ENCODE assay signal across 14 cellular contexts in genomic region chr12:2963154-2963759, GRCh38. TPM values are rescaled to one million over a fixed set of nuclear protein-coding genes. Genes with fewer than 3 reads are reported as not detected.
DNase-seq lines count a peak whose midpoint lies in the region; ATAC-seq and TF ChIP-seq lines count a peak whose summit lies in the region.
"Had no signal": no experiment of that assay in that cellular context is flagged by ENCODE, and none has a peak within 500 bp of the region (broad histone marks: within the 10 kb centered on the region; RNA-seq: fewer than 3 reads in every experiment).

No MANE protein-coding gene starts in this region.

- ATAC-seq in gastroesophageal sphincter (no peak), upper lobe of right lung (no peak)
- ATAC-seq: SK-N-SH treated with all-trans-retinoic acid at 6 μM for 48 hours had no signal

- intact Hi-C loops in upper lobe of right lung (cut with DNase I) = no loop called here

- no peak for TF ChIP-seq CTCF in gastroesophageal sphincter (IDR thresholded peaks at IDR 0.05)
- no peak for TF ChIP-seq CTCF in upper lobe of right lung (IDR thresholded peaks at IDR 0.05)

- H3K36me3 ChIP-seq in gastroesophageal sphincter (no peaks in the 10 kb centered on the region), mesodermal cell (ENCODE audit: control insufficient read depth, insufficient read depth, low read length) (peaks cover 19% of the 10 kb centered on the region), upper lobe of right lung (no peaks in the 10 kb centered on the region)

- no peak overlapping the region for H3K4me3 ChIP-seq in gastroesophageal sphincter
- peak overlapping the region; percentile 28 for H3K4me3 ChIP-seq in mesodermal cell (ENCODE audit: extremely low read depth, insufficient read depth, low read length, poor library complexity, severe bottlenecking)
- peak overlapping the region; percentile 14 for H3K4me3 ChIP-seq in upper lobe of right lung

- TF ChIP-seq POLR2A in gastroesophageal sphincter (IDR thresholded peaks at IDR 0.05) = no peak

- 89 to 90% methylated on average over 2 to 4 of the region's 9 CpGs for WGBS in gastroesophageal sphincter (ENCODE audit: low coverage in 1 of 2), 2 donors
- WGBS in mesodermal cell (ENCODE audit: insufficient coverage in 2 of 2), 2 experiments = 15 to 39% methylated on average over 3 to 7 of the region's 9 CpGs

- H3K9me3 ChIP-seq in gastroesophageal sphincter = no peaks in the 10 kb centered on the region
- H3K9me3 ChIP-seq in mesodermal cell (ENCODE audit: control insufficient read depth, low read length) = no peaks in the 10 kb centered on the region
- H3K9me3 ChIP-seq in upper lobe of right lung = no peaks in the 10 kb centered on the region

- H3K27ac ChIP-seq in gastroesophageal sphincter = peak overlapping the region in 3 of 4 donors; percentile 45 to 54 (median 51)
- peak overlapping the region; percentile 90 for H3K27ac ChIP-seq in mesodermal cell (ENCODE audit: low read depth, low read length, severe bottlenecking)
- peak overlapping the region; percentile 66 for H3K27ac ChIP-seq in upper lobe of right lung

- no peak for TF ChIP-seq EP300 in gastroesophageal sphincter (IDR thresholded peaks at IDR 0.05)

- DNase-seq in NCI-H1105 treated with DMSO at 0.1 percent for 48 hours (lab: John Stamatoyannopoulos, UW) (peak; percentile 32), NCI-H1105 (lab: John Stamatoyannopoulos, UW) (no peak), upper lobe of right lung (no peak), OCI-M2 (lab: John Stamatoyannopoulos, UW; ENCODE audit: unreplicated experiment) (no peak), NCI-H526 treated with DMSO at 0.1 percent for 48 hours (lab: John Stamatoyannopoulos, UW) (no peak), NCI-H187 (lab: John Stamatoyannopoulos, UW) (no peak)
- DNase-seq: 8988T; activated CD4-positive, CD25-positive, alpha-beta regulatory T cell treated with anti-CD3 and anti-CD28 coated beads, Interleukin-2, amount 50 U/mL, for 72 hours; activated T-cell treated with anti-CD3 and anti-CD28 coated beads, Interleukin-2, amount 50 U/mL, for 48 hours; Calu3; NCI-H446 had no signal

- H3K27me3 ChIP-seq in gastroesophageal sphincter (peaks cover 6% of the 10 kb centered on the region), upper lobe of right lung (no peaks in the 10 kb centered on the region)

- H3K4me1 ChIP-seq in gastroesophageal sphincter (peaks cover 0 to 31% (median 8%) of the 10 kb centered on the region in 3 donors), mesodermal cell (ENCODE audit: control insufficient read depth, insufficient read depth, low read length, poor library complexity, severe bottlenecking) (peaks cover 26% of the 10 kb centered on the region), upper lobe of right lung (peaks cover 6% of the 10 kb centered on the region)

RNA-seq across cellular contexts. Expression of gene TEAD4, which starts 4.1 kb away (rescaled TPM):
- total RNA-seq in gastroesophageal sphincter (10 to 100 TPM in 3 of 4 donors, 1 to 10 TPM in 1; 4.7 to 26.7 (median 25.0) TPM), upper lobe of right lung (42.5 TPM)
- 31.4 TPM for polyA plus RNA-seq in mesodermal cell (2013, experiment 1 of 2)
- 26.6 TPM for polyA plus RNA-seq in mesodermal cell (2013, experiment 2 of 2)

Comparison
In these comparisons a context has a peak if more than half of its experiments do, and no peak if none do; other contexts are left out.
1. H3K4me3 ChIP-seq: peak in mesodermal cell (single experiment) and upper lobe of right lung (single experiment); none in gastroesophageal sphincter (0 of 2).
2. Peak in every context shown above with its lines, with median percentiles within 50 percentile points of each other: H3K27ac ChIP-seq.